14 cellular contexts compared by ENCODE assay signal in the genomic region with DNA sequence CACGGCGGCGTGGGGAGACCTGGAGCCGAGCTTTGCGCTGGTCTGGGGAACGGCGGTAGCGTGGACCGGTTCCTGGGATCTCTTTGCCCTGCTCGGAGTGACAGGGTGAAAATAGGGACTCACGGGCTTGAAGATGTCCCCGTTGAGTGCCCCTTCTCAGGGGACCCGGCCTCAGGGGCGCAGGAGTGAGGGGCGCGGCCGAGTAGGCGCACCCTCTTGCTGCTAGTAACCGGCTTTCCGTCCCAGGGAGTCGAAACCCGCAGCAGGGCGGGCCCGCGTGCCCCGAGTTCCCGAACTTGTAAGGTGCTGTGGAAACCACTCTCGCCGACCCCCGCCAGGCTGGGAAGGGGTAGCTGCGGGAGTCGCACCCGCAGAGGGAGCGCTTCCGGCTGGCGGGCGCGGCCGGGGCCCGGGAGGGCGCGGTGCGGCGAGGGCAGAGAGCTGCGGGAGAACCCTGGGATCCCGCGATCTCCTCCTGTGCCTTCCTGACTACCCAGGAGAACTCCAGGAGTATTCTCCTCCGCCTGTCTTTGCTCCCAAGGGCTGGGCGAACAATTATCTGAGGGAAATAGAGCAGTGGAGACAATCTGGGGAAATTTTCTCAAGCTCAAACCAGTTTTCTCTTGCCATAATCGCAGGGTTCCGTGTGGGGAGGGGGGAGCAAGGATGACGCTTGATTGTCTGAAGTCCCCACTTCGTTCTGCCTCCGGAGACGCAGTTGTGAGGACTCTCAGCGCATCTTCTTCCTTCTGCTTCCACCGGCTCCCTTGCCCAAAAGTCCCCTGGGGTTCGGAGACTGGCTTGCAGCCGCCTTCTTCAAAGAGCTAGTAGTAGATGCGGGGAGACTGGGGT. TPM values are rescaled to one million over a fixed set of nuclear protein-coding genes. Genes with fewer than 3 reads are reported as not detected.
DNase-seq lines count a peak whose midpoint lies in the region; ATAC-seq and TF ChIP-seq lines count a peak whose summit lies in the region.
"Had no signal": no experiment of that assay in that cellular context is flagged by ENCODE, and none has a peak within 500 bp of the region (broad histone marks: within the 10 kb centered on the region; RNA-seq: fewer than 3 reads in every experiment).

No MANE protein-coding gene starts in this region.

- no peak for TF ChIP-seq CTCF in GM23338 (conservative IDR thresholded peaks at IDR 0.05; ENCODE audit: low read depth in 2 of 2)
- TF ChIP-seq CTCF in chondrocyte (IDR thresholded peaks at IDR 0.05) = no peak

- H3K4me3 ChIP-seq in GM23338 (peak overlapping the region; percentile 77), mesodermal cell (ENCODE audit: extremely low read depth, insufficient read depth, low read length, poor library complexity, severe bottlenecking) (peak overlapping the region; percentile 37)

- ATAC-seq in GM23338 (peak; percentile 58), GM21825 (IDR thresholded peaks at IDR 0.05; ENCODE audit: unreplicated experiment) (no peak), GM19397 (IDR thresholded peaks at IDR 0.05; ENCODE audit: unreplicated experiment) (no peak), HG03095 (IDR thresholded peaks at IDR 0.05; ENCODE audit: unreplicated experiment) (no peak)

- H4K20me1 ChIP-seq in GM23338 (replicated peaks; ENCODE audit: insufficient read depth) = peaks cover 13% of the 10 kb centered on the region

- peaks cover 75% of the 10 kb centered on the region for H3K27me3 ChIP-seq in GM23338 (ENCODE audit: insufficient read depth)

- peak overlapping the region; percentile 96 for H3K4me2 ChIP-seq in GM23338

- peak overlapping the region; percentile 94 for H2AFZ ChIP-seq in GM23338

- DNase-seq in 8988T = peak; percentile 27
- peak; percentile 41 for DNase-seq in GM23338 (ENCODE audit: low spot score)
- no peak for DNase-seq in chondrocyte (ENCODE audit: low spot score)
- no peak for DNase-seq in stimulated activated CD8-positive, alpha-beta memory T cell treated with anti-CD3 and anti-CD28 coated beads, Interleukin-4, amount 100 ng/mL, for 48 hours
- DNase-seq: activated naive CD4-positive, alpha-beta T cell treated with anti-CD3 and anti-CD28 coated beads, Interleukin-2, amount 50 U/mL, for 16 hours; CD8-positive, alpha-beta memory T cell; effector CD4-positive, alpha-beta T cell; NCI-H2171; SIG-M5 had no signal

- H3K36me3 ChIP-seq in GM23338 (ENCODE audit: insufficient read depth) (no peaks in the 10 kb centered on the region), mesodermal cell (ENCODE audit: control insufficient read depth, insufficient read depth, low read length) (no peaks in the 10 kb centered on the region)

- H3K9me3 Mint-ChIP-seq in GM23338 (no peaks in the 10 kb centered on the region; the same call in 1 of the 3 replicates), chondrocyte (ENCODE audit: low read depth) (peaks cover 10% of the 10 kb centered on the region)

- no peaks in the 10 kb centered on the region for H3K9me3 ChIP-seq in mesodermal cell (ENCODE audit: control insufficient read depth, low read length)

- H3F3A ChIP-seq in GM23338 (replicated peaks; ENCODE audit: low read depth) = peaks cover 9% of the 10 kb centered on the region; the same call in 1 of the 2 replicates

- no peaks in the 10 kb centered on the region for H3K36me3 Mint-ChIP-seq in GM23338 (ENCODE audit: low read depth)
- no peaks in the 10 kb centered on the region for H3K36me3 Mint-ChIP-seq in chondrocyte (ENCODE audit: low read depth)
- H3K36me3 Mint-ChIP-seq: CD8-positive, alpha-beta memory T cell had no signal

- H3K4me1 ChIP-seq in GM23338 (ENCODE audit: insufficient read depth) (peaks cover 32% of the 10 kb centered on the region), mesodermal cell (ENCODE audit: control insufficient read depth, insufficient read depth, low read length, poor library complexity, severe bottlenecking) (peaks cover 5% of the 10 kb centered on the region)

- H3K27me3 Mint-ChIP-seq in GM23338 (ENCODE audit: insufficient read depth, low read depth, poor library complexity) (peaks cover 54% of the 10 kb centered on the region), chondrocyte (ENCODE audit: low read depth) (peaks cover 73% of the 10 kb centered on the region)

- H3K4me3 Mint-ChIP-seq in GM23338 (peak overlapping the region; percentile 81), chondrocyte (ENCODE audit: unreplicated experiment) (peak overlapping the region; percentile 60)

- H3K79me2 ChIP-seq in GM23338 (replicated peaks; ENCODE audit: insufficient read depth) = no peaks in the 10 kb centered on the region

- H3K9me2 ChIP-seq in GM23338 (ENCODE audit: insufficient read depth) = 0 out of 2 replicates have a peak, but pooled peaks cover 1% of the 10 kb centered on the region

- H3K27ac Mint-ChIP-seq in GM23338 = no peak overlapping the region
- no peak overlapping the region for H3K27ac Mint-ChIP-seq in chondrocyte (ENCODE audit: unreplicated experiment)
- H3K27ac Mint-ChIP-seq: CD8-positive, alpha-beta memory T cell had no signal

- 1% methylated on average over 40 to 41 of the region's 60 CpGs for WGBS in mesodermal cell (ENCODE audit: insufficient coverage in 2 of 2), 2 experiments

- H3K27ac ChIP-seq in GM23338 (ENCODE audit: low read depth) = no peak overlapping the region
- H3K27ac ChIP-seq in mesodermal cell (ENCODE audit: low read depth, low read length, severe bottlenecking) = no peak overlapping the region

- H3K4me1 Mint-ChIP-seq in GM23338 = peaks cover 27% of the 10 kb centered on the region
- H3K4me1 Mint-ChIP-seq in chondrocyte (ENCODE audit: low read depth) = peaks cover 11% of the 10 kb centered on the region

TF ChIP-seq in GM23338, 12 proteins besides CTCF, POLR2A, EP300 and RAD21 (continues in another document):
- TF ChIP-seq EZH2phosphoT487 (IDR thresholded peaks at IDR 0.05; ENCODE audit: unreplicated experiment) (peak; percentile 55), ZNF331 (CRISPR knock-in tag; IDR thresholded peaks at IDR 0.05; ENCODE audit: low read depth) (no peak)
- TF ChIP-seq, protein P1, sequence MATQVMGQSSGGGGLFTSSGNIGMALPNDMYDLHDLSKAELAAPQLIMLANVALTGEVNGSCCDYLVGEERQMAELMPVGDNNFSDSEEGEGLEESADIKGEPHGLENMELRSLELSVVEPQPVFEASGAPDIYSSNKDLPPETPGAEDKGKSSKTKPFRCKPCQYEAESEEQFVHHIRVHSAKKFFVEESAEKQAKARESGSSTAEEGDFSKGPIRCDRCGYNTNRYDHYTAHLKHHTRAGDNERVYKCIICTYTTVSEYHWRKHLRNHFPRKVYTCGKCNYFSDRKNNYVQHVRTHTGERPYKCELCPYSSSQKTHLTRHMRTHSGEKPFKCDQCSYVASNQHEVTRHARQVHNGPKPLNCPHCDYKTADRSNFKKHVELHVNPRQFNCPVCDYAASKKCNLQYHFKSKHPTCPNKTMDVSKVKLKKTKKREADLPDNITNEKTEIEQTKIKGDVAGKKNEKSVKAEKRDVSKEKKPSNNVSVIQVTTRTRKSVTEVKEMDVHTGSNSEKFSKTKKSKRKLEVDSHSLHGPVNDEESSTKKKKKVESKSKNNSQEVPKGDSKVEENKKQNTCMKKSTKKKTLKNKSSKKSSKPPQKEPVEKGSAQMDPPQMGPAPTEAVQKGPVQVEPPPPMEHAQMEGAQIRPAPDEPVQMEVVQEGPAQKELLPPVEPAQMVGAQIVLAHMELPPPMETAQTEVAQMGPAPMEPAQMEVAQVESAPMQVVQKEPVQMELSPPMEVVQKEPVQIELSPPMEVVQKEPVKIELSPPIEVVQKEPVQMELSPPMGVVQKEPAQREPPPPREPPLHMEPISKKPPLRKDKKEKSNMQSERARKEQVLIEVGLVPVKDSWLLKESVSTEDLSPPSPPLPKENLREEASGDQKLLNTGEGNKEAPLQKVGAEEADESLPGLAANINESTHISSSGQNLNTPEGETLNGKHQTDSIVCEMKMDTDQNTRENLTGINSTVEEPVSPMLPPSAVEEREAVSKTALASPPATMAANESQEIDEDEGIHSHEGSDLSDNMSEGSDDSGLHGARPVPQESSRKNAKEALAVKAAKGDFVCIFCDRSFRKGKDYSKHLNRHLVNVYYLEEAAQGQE (IDR thresholded peaks at IDR 0.05; ENCODE audit: unreplicated experiment) = no peak

RNA-seq across cellular contexts. Expression of a gene that starts 0.7 kb away (rescaled TPM):
- 0.39 and 1.6 TPM in 2 replicates for total RNA-seq in GM23338 (2014; rRNA removed; shearing (Covaris generic))
- not detected in 2 replicates for polyA plus RNA-seq in GM23338 (2016; fragmentation: Nextera tagmentation; extraction: Ambion mirVana)
- total RNA-seq in chondrocyte = not detected in 3 replicates
- polyA plus RNA-seq in mesodermal cell (2013, experiment 1 of 2) = 2.9 TPM
- 1.6 TPM for polyA plus RNA-seq in mesodermal cell (2013, experiment 2 of 2)
- total RNA-seq: CD8-positive, alpha-beta memory T cell; pulmonary artery endothelial cell had no signal
- polyA plus RNA-seq: CD8-positive, alpha-beta memory T cell had no signal

Comparison
In these comparisons a context has a peak if more than half of its experiments do, and no peak if none do; other contexts are left out.
1. DNase-seq: peak in 8988T (single experiment) and GM23338 (single experiment); none in chondrocyte (single experiment) and stimulated activated CD8-positive, alpha-beta memory T cell treated with anti-CD3 and anti-CD28 coated beads, Interleukin-4, amount 100 ng/mL, for 48 hours (single experiment).